In genomic region chr10:132511092-132511491, GRCh38 we compare ENCODE assay signal across 1 cellular context.
TF ChIP-seq lines count a peak whose summit lies in the region.

No MANE protein-coding gene starts in this region.

TF ChIP-seq in HepG2, 621 proteins besides CTCF, POLR2A, EP300 and RAD21 (continued from another document):
- TF ChIP-seq MAX (IDR thresholded peaks at IDR 0.05) (no peak), RARA (CRISPR knock-in tag; IDR thresholded peaks at IDR 0.05) (no peak), TFAP4 (IDR thresholded peaks at IDR 0.05; ENCODE audit: borderline replicate concordance, low read depth) (no peak)
